ENCODE assay signal across 13 cellular contexts in genomic region chr10:6593140-6593740, GRCh38. TPM values are rescaled to one million over a fixed set of nuclear protein-coding genes. Genes with fewer than 3 reads are reported as not detected.
DNase-seq lines count a peak whose midpoint lies in the region; ATAC-seq lines count a peak whose summit lies in the region.
"Had no signal": no experiment of that assay in that cellular context is flagged by ENCODE, and none has a peak within 500 bp of the region (broad histone marks: within the 10 kb centered on the region; RNA-seq: fewer than 3 reads in every experiment).

No MANE protein-coding gene starts in this region.

- peak overlapping the region; percentile 71 for H3K27ac ChIP-seq in thymus (ENCODE audit: low read depth)
- H3K27ac ChIP-seq: suprapubic skin had no signal

- H3K4me1 Mint-ChIP-seq in T-helper 1 cell treated with Interleukin-12 subunit alpha and Interleukin-12 subunit beta and Interleukin-4 antibody, amounts not matched to agents 30 μg/mL and 1 μg/mL, for 36 hours (ENCODE audit: low read depth) = peaks cover 89% of the 10 kb centered on the region
- peaks cover 51% of the 10 kb centered on the region for H3K4me1 Mint-ChIP-seq in central memory CD8-positive, alpha-beta T cell

- H3K4me3 Mint-ChIP-seq in T-helper 1 cell treated with Interleukin-12 subunit alpha and Interleukin-12 subunit beta and Interleukin-4 antibody, amounts not matched to agents 30 μg/mL and 1 μg/mL, for 36 hours = peak overlapping the region; percentile 33
- peak overlapping the region; percentile 23 for H3K4me3 Mint-ChIP-seq in central memory CD8-positive, alpha-beta T cell

- no peak for ATAC-seq in central memory CD8-positive, alpha-beta T cell (replicated peaks; ENCODE audit: extremely low read depth, poor library complexity, severe bottlenecking)
- ATAC-seq in GM21717 (IDR thresholded peaks at IDR 0.05; ENCODE audit: unreplicated experiment) (no peak), GM21360 (IDR thresholded peaks at IDR 0.05; ENCODE audit: unreplicated experiment) (no peak), HG02623 (IDR thresholded peaks at IDR 0.05; ENCODE audit: unreplicated experiment) (no peak)
- ATAC-seq: left colon, PC-3 had no signal

- 34% methylated on average over 8 of the region's 8 CpGs for WGBS in thymus

- DNase-seq in stimulated activated CD4-positive, alpha-beta T cell treated with anti-CD3 and anti-CD28 coated beads, Interleukin-15, amount 100 ng/mL, for 24 hours = peak; percentile 52
- DNase-seq in stimulated activated CD4-positive, alpha-beta T cell treated with anti-CD3 and anti-CD28 coated beads, Interleukin-4, amount 100 ng/mL, for 1 hour = no peak
- no peak for DNase-seq in central memory CD8-positive, alpha-beta T cell (ENCODE audit: low spot score in 2 of 2)
- DNase-seq: activated CD4-positive, CD25-positive, alpha-beta regulatory T cell; left colon; NCI-H187 treated with DMSO at 0.1 percent for 48 hours; PC-3 had no signal

- H3K9me3 ChIP-seq in thymus (ENCODE audit: control insufficient read depth) = peaks cover 1% of the 10 kb centered on the region
- H3K9me3 ChIP-seq: suprapubic skin had no signal

- H3K9me3 Mint-ChIP-seq in T-helper 1 cell treated with Interleukin-12 subunit alpha and Interleukin-12 subunit beta and Interleukin-4 antibody, amounts not matched to agents 30 μg/mL and 1 μg/mL, for 36 hours = no peaks in the 10 kb centered on the region
- no peaks in the 10 kb centered on the region for H3K9me3 Mint-ChIP-seq in central memory CD8-positive, alpha-beta T cell

- peak overlapping the region; percentile 28 for H3K4me3 ChIP-seq in thymus (ENCODE audit: low read length)
- H3K4me3 ChIP-seq: suprapubic skin had no signal

- H3K4me1 ChIP-seq in thymus (ENCODE audit: control insufficient read depth, insufficient read depth, low read length) = peaks cover 36% of the 10 kb centered on the region
- H3K4me1 ChIP-seq: suprapubic skin had no signal

- H3K27me3 ChIP-seq in thymus (ENCODE audit: control insufficient read depth, insufficient read depth) = no peaks in the 10 kb centered on the region

- H3K27ac Mint-ChIP-seq in T-helper 1 cell treated with Interleukin-12 subunit alpha and Interleukin-12 subunit beta and Interleukin-4 antibody, amounts not matched to agents 30 μg/mL and 1 μg/mL, for 36 hours = peak overlapping the region; percentile 91
- peak overlapping the region; percentile 84 for H3K27ac Mint-ChIP-seq in central memory CD8-positive, alpha-beta T cell (ENCODE audit: low read depth)

- H3K27me3 Mint-ChIP-seq in T-helper 1 cell treated with Interleukin-12 subunit alpha and Interleukin-12 subunit beta and Interleukin-4 antibody, amounts not matched to agents 30 μg/mL and 1 μg/mL, for 36 hours (ENCODE audit: low read depth) = no peaks in the 10 kb centered on the region
- no peaks in the 10 kb centered on the region for H3K27me3 Mint-ChIP-seq in central memory CD8-positive, alpha-beta T cell

- peaks cover 5% of the 10 kb centered on the region for H3K36me3 ChIP-seq in thymus (ENCODE audit: control insufficient read depth, insufficient read depth)
- H3K36me3 ChIP-seq: suprapubic skin had no signal

- peaks cover 60% of the 10 kb centered on the region for H3K36me3 Mint-ChIP-seq in T-helper 1 cell treated with Interleukin-12 subunit alpha and Interleukin-12 subunit beta and Interleukin-4 antibody, amounts not matched to agents 30 μg/mL and 1 μg/mL, for 36 hours (ENCODE audit: low read depth)
- H3K36me3 Mint-ChIP-seq in central memory CD8-positive, alpha-beta T cell (ENCODE audit: insufficient read depth) = peaks cover 9% of the 10 kb centered on the region

RNA-seq across cellular contexts. Expression of gene PRKCQ, which starts 13.2 kb away (rescaled TPM):
- polyA plus RNA-seq in thymus = 18.1 TPM
